Comparison of ENCODE assay signal across 17 cellular contexts in the genomic region with DNA sequence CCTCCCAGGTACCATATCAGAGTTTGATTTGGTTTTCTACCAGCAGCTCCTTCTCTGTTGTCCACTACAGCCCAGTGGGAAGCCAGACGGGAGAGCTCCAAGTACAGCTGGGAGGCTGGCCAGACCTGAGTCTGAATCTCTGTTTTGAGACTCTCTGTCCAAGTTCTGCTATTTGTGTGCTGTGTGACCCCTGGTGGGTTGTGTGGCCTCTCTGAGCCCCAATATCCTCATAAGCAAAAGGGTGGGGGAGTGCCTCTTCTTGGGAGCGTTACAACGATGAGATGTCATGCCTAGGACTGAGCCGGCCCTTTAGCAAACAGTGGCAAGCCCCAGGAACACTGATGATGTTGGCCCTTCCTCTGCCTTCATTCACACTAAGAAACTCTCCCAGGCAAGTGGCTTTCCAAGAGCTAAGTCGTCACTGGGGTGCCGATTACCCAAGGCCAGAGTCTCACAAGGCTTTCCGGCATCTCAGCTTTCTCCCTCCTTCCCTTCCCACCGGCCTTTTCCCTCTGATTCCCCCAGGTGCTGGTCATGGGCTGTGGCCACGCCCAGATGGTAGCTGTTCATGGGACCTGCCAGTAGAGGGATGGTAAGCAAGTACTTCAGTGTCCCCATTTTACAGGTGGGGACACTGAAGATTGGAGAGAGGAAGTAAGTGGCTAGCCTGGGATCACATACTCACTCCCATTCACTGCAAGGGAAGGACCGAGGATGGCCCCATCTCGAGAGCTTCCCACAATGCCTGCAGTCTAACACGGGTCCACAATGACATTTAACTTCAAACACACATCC. TPM values are rescaled to one million over a fixed set of nuclear protein-coding genes. Genes with fewer than 3 reads are reported as not detected.
DNase-seq lines count a peak whose midpoint lies in the region; ATAC-seq, FAIRE-seq and TF ChIP-seq lines count a peak whose summit lies in the region.
"Had no signal": no experiment of that assay in that cellular context is flagged by ENCODE, and none has a peak within 500 bp of the region (broad histone marks: within the 10 kb centered on the region; RNA-seq: fewer than 3 reads in every experiment).

No MANE protein-coding gene starts in this region.

- H3K9me3 Mint-ChIP-seq in activated CD4-positive, alpha-beta T cell treated with anti-CD3 and anti-CD28 coated beads, Interleukin-2, amount 10 ng/mL, durations not matched to agents 7 days and 5 days, result no peaks in the 10 kb centered on the region
- no peaks in the 10 kb centered on the region for H3K9me3 Mint-ChIP-seq in stimulated activated effector memory CD8-positive, alpha-beta T cell treated with anti-CD3 and anti-CD28 coated beads, Interleukin-12 subunit alpha, Interleukin-12 subunit beta, amount 100 ng/mL, for 72 hours

- H3K9ac ChIP-seq in OCI-LY3 (ENCODE audit: low read length), result no peak overlapping the region
- H3K9ac ChIP-seq in Karpas-422 (ENCODE audit: low read length), result no peak overlapping the region

- peak; percentile 88 for FAIRE-seq in bronchial epithelial cell (lab: Jason Lieb, UNC)

- peak; percentile 22 for ATAC-seq in stimulated activated effector memory CD8-positive, alpha-beta T cell treated with anti-CD3 and anti-CD28 coated beads, Interleukin-12 subunit alpha, Interleukin-12 subunit beta, amount 100 ng/mL, for 72 hours
- ATAC-seq: body of pancreas, Panc1, psoas muscle had no signal

- H3K4me1 Mint-ChIP-seq in activated CD4-positive, alpha-beta T cell treated with anti-CD3 and anti-CD28 coated beads, Interleukin-2, amount 10 ng/mL, durations not matched to agents 7 days and 5 days, result peaks cover 95% of the 10 kb centered on the region
- peaks cover 95% of the 10 kb centered on the region for H3K4me1 Mint-ChIP-seq in stimulated activated effector memory CD8-positive, alpha-beta T cell treated with anti-CD3 and anti-CD28 coated beads, Interleukin-12 subunit alpha, Interleukin-12 subunit beta, amount 100 ng/mL, for 72 hours

- H3K27ac ChIP-seq in OCI-LY3 (ENCODE audit: low read length) (no peak overlapping the region), Karpas-422 (ENCODE audit: low read length) (no peak overlapping the region)
- H3K27ac ChIP-seq: body of pancreas, psoas muscle had no signal

- H3K36me3 Mint-ChIP-seq in activated CD4-positive, alpha-beta T cell treated with anti-CD3 and anti-CD28 coated beads, Interleukin-2, amount 10 ng/mL, durations not matched to agents 7 days and 5 days (ENCODE audit: low read depth), result peaks cover 87% of the 10 kb centered on the region
- peaks cover 90% of the 10 kb centered on the region for H3K36me3 Mint-ChIP-seq in stimulated activated effector memory CD8-positive, alpha-beta T cell treated with anti-CD3 and anti-CD28 coated beads, Interleukin-12 subunit alpha, Interleukin-12 subunit beta, amount 100 ng/mL, for 72 hours

- H3K9me3 ChIP-seq in OCI-LY3 (ENCODE audit: insufficient read depth, low read length) (no peaks in the 10 kb centered on the region), Karpas-422 (ENCODE audit: low read length) (no peaks in the 10 kb centered on the region)
- H3K9me3 ChIP-seq: body of pancreas, psoas muscle had no signal

- H3K4me3 ChIP-seq in OCI-LY3 (ENCODE audit: low read length) (no peak overlapping the region), bronchial epithelial cell (ENCODE audit: low read depth, low read length) (no peak overlapping the region), Karpas-422 (ENCODE audit: low read length) (no peak overlapping the region)
- H3K4me3 ChIP-seq: body of pancreas, psoas muscle had no signal

- no peaks in the 10 kb centered on the region for H3K27me3 Mint-ChIP-seq in activated CD4-positive, alpha-beta T cell treated with anti-CD3 and anti-CD28 coated beads, Interleukin-2, amount 10 ng/mL, durations not matched to agents 7 days and 5 days

- peak overlapping the region; percentile 19 for H3K4me3 Mint-ChIP-seq in activated CD4-positive, alpha-beta T cell treated with anti-CD3 and anti-CD28 coated beads, Interleukin-2, amount 10 ng/mL, durations not matched to agents 7 days and 5 days
- H3K4me3 Mint-ChIP-seq in stimulated activated effector memory CD8-positive, alpha-beta T cell treated with anti-CD3 and anti-CD28 coated beads, Interleukin-12 subunit alpha, Interleukin-12 subunit beta, amount 100 ng/mL, for 72 hours, result peak overlapping the region; percentile 89

- H4K20me1 ChIP-seq in OCI-LY3 (ENCODE audit: insufficient read depth, low read length) (no peaks in the 10 kb centered on the region), Karpas-422 (ENCODE audit: insufficient read depth, low read depth, low read length) (no peaks in the 10 kb centered on the region)

- H2AFZ ChIP-seq in OCI-LY3 (ENCODE audit: low read depth, low read length) (no peak overlapping the region), Karpas-422 (ENCODE audit: low read length) (no peak overlapping the region)

- H3K4me2 ChIP-seq in OCI-LY3 (ENCODE audit: low read length) (no peak overlapping the region), Karpas-422 (ENCODE audit: low read depth, low read length, poor library complexity, severe bottlenecking) (no peak overlapping the region)

- H3K27ac Mint-ChIP-seq in activated CD4-positive, alpha-beta T cell treated with anti-CD3 and anti-CD28 coated beads, Interleukin-2, amount 10 ng/mL, durations not matched to agents 7 days and 5 days, result peak overlapping the region; percentile 98
- peak overlapping the region; percentile 95 for H3K27ac Mint-ChIP-seq in stimulated activated effector memory CD8-positive, alpha-beta T cell treated with anti-CD3 and anti-CD28 coated beads, Interleukin-12 subunit alpha, Interleukin-12 subunit beta, amount 100 ng/mL, for 72 hours

- CTCF ChIA-PET in activated CD4-positive, alpha-beta T cell treated with anti-CD3 and anti-CD28 coated beads, Interleukin-2, amount 10 ng/mL, durations not matched to agents 7 days and 5 days (lab: Charles Lee), result interaction anchor here (1.1 to 3.9 kb wide), 17 partner anchors 8 to 48 kb away, joined by 3 to 19 read pairs (median 6); partner anchors contain the start of gene BCL11B

- peaks cover 13% of the 10 kb centered on the region; the same call in 1 of the 2 replicates for H3K27me3 ChIP-seq in OCI-LY3 (ENCODE audit: low read depth, low read length)
- H3K27me3 ChIP-seq in bronchial epithelial cell (ENCODE audit: control insufficient read depth, insufficient read depth, low read length), result no peaks in the 10 kb centered on the region
- no peaks in the 10 kb centered on the region for H3K27me3 ChIP-seq in Karpas-422 (ENCODE audit: low read length)
- H3K27me3 ChIP-seq: body of pancreas had no signal

- TF ChIP-seq CTCF in OCI-LY3 (IDR thresholded peaks at IDR 0.05; ENCODE audit: low read depth, low read length) (peak; percentile 17; the same call in 1 of the 2 replicates), bronchial epithelial cell (IDR thresholded peaks at IDR 0.05; ENCODE audit: insufficient read depth, low read length, severe bottlenecking) (no peak)

- H3K4me1 ChIP-seq in OCI-LY3 (ENCODE audit: low read length) (0 out of 2 replicates have a peak, but pooled peaks cover 5% of the 10 kb centered on the region), Karpas-422 (ENCODE audit: low read length) (no peaks in the 10 kb centered on the region)
- H3K4me1 ChIP-seq: psoas muscle had no signal

- H3K79me2 ChIP-seq in OCI-LY3 (ENCODE audit: low read length) (no peaks in the 10 kb centered on the region), Karpas-422 (ENCODE audit: low read length) (no peaks in the 10 kb centered on the region)

- H3K36me3 ChIP-seq in OCI-LY3 (replicated peaks; ENCODE audit: low read depth, low read length) (no peaks in the 10 kb centered on the region), bronchial epithelial cell (ENCODE audit: control insufficient read depth, insufficient read depth, low read length) (peaks cover 2% of the 10 kb centered on the region), Karpas-422 (ENCODE audit: insufficient read depth, low read length) (no peaks in the 10 kb centered on the region)

- no peak for DNase-seq in activated CD4-positive, alpha-beta T cell treated with anti-CD3 and anti-CD28 coated beads, Interleukin-2, amount 10 ng/mL, durations not matched to agents 7 days and 5 days
- DNase-seq in activated CD4-positive, alpha-beta T cell treated with anti-CD3 and anti-CD28 coated beads, Interleukin-2, amount 50 U/mL, for 48 hours, result no peak
- DNase-seq in bronchial epithelial cell (ENCODE audit: low read depth) (no peak), Karpas-422 (no peak), NCI-H2227 treated with DMSO at 0.1 percent for 48 hours (lab: John Stamatoyannopoulos, UW) (no peak), EL (no peak)
- DNase-seq in stimulated activated effector memory CD8-positive, alpha-beta T cell treated with anti-CD3 and anti-CD28 coated beads, Interleukin-12 subunit alpha, Interleukin-12 subunit beta, amount 100 ng/mL, for 72 hours (ENCODE audit: low spot score in 2 of 2), result no peak
- DNase-seq: ACHN; activated CD4-positive, CD25-positive, alpha-beta regulatory T cell; body of pancreas; COR-L47; GDM1; hippocampal formation; NCI-H510A treated with DMSO at 0.1 percent for 48 hours; psoas muscle had no signal

- no peaks in the 10 kb centered on the region for H3K9me2 ChIP-seq in Karpas-422 (replicated peaks; ENCODE audit: insufficient read depth, low read length)

- POLR2A ChIA-PET in activated CD4-positive, alpha-beta T cell treated with anti-CD3 and anti-CD28 coated beads, Interleukin-2, amount 10 ng/mL, durations not matched to agents 7 days and 5 days (lab: Charles Lee), result interaction anchor here (1.1 kb wide), 1 partner anchor 38 kb away, joined by 3 read pairs; no protein-coding TSS in a partner anchor

RNA-seq across cellular contexts. Expression of gene BCL11B, which starts 47.7 kb away (rescaled TPM):
- total RNA-seq in activated CD4-positive, alpha-beta T cell treated with anti-CD3 and anti-CD28 coated beads, Interleukin-2, amount 10 ng/mL, durations not matched to agents 7 days and 5 days, result 100 to 1,000 TPM; 115 to 116 TPM
- total RNA-seq in bronchial epithelial cell, result 2.9 and 5.3 TPM in 2 replicates
- total RNA-seq in Karpas-422 (2014; rRNA removed; shearing (Covaris generic); ENCODE audit: low replicate concordance), result not detected in 2 replicates

Comparison
In these comparisons a context has a peak if more than half of its experiments do, and no peak if none do; other contexts are left out.
1. RNA of gene BCL11B, which starts 47.7 kb away (total RNA-seq): 115 to 116 TPM in activated CD4-positive, alpha-beta T cell treated with anti-CD3 and anti-CD28 coated beads, Interleukin-2, amount 10 ng/mL, durations not matched to agents 7 days and 5 days; 2.9 to 5.3 TPM in bronchial epithelial cell and not detected in Karpas-422; every median in the first group is over 10 times any median in the second.